In the genomic region with DNA sequence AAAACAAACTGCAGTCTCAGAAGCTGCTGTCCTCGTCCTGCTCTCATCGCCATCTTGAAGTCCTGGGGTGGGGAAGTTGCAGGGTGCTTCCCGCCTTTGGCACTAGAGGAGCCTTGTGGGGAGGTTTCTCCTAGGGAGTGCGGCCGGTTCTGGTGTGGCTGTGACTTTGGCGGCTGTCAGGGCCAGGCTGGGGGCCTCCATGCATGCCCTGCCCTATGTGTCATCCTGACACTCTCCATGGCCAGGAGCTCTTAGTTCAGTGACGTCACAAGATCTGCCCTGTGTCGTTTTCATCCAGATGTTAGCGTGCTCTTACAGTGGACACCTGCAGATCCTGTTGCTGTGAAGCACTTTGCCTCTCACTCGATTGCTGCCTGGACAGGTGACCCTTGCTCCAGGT, we compare ENCODE assay signal across 15 cellular contexts. TPM values are rescaled to one million over a fixed set of nuclear protein-coding genes. Genes with fewer than 3 reads are reported as not detected.
DNase-seq lines count a peak whose midpoint lies in the region; ATAC-seq, FAIRE-seq and TF ChIP-seq lines count a peak whose summit lies in the region.
"Had no signal": no experiment of that assay in that cellular context is flagged by ENCODE, and none has a peak within 500 bp of the region (broad histone marks: within the 10 kb centered on the region; RNA-seq: fewer than 3 reads in every experiment).

No MANE protein-coding gene starts in this region.

- H3K36me3 Mint-ChIP-seq in CD4-positive, alpha-beta memory T cell, result peaks cover 44 to 80% of the 10 kb centered on the region in 2 donors

- no peaks in the 10 kb centered on the region for H3K27me3 ChIP-seq in CD4-positive, alpha-beta memory T cell (ENCODE audit: insufficient read depth, low read length)
- no peaks in the 10 kb centered on the region for H3K27me3 ChIP-seq in gastrocnemius medialis

- H3K9me3 ChIP-seq in CD4-positive, alpha-beta memory T cell (ENCODE audit: control insufficient read depth in 1 of 2, low read length in 2 of 2), result no peaks in the 10 kb centered on the region
- no peaks in the 10 kb centered on the region for H3K9me3 ChIP-seq in gastrocnemius medialis
- H3K9me3 ChIP-seq: thoracic aorta had no signal

- peak overlapping the region in 4 of 7 donors; percentile 30 to 61 (median 48) for H3K27ac Mint-ChIP-seq in CD4-positive, alpha-beta memory T cell

- no peak for DNase-seq in CD4-positive, alpha-beta memory T cell
- DNase-seq in RCC 7860 (ENCODE audit: low spot score) (peak; percentile 68), gastrocnemius medialis (no peak), NCI-H2029 treated with DMSO at 0.1 percent for 48 hours (lab: John Stamatoyannopoulos, UW) (no peak)
- DNase-seq: activated CD8-positive, alpha-beta memory T cell treated with anti-CD3 and anti-CD28 coated beads for 24 hours; DND-41; Kasumi-1 had no signal

- H3K27me3 Mint-ChIP-seq in CD4-positive, alpha-beta memory T cell, result no peaks in the 10 kb centered on the region

- FAIRE-seq in RCC 7860 (lab: Jason Lieb, UNC), result no peak

- H3K9me3 Mint-ChIP-seq in CD4-positive, alpha-beta memory T cell, result no peaks in the 10 kb centered on the region
- H3K9me3 Mint-ChIP-seq: activated T-helper 2 cell treated with anti-CD3 and anti-CD28 coated beads, Interferon-gamma antibody, Interleukin-2, Interleukin-4, amounts not matched to agents 10 μg/mL and 5 μg/mL and 100 μg/mL, durations not matched to agents 14 hours and 24 hours and 36 hours; nephron had no signal

- ATAC-seq in esophagus mucosa (peak; percentile 65), gastrocnemius medialis (no peak), HG02884 (IDR thresholded peaks at IDR 0.05; ENCODE audit: unreplicated experiment) (no peak), HG02870 (IDR thresholded peaks at IDR 0.05; ENCODE audit: unreplicated experiment) (no peak), HG03469 (IDR thresholded peaks at IDR 0.05; ENCODE audit: unreplicated experiment) (no peak)

- H3K36me3 ChIP-seq in CD4-positive, alpha-beta memory T cell (ENCODE audit: insufficient read depth, low read length), result peaks cover 57% of the 10 kb centered on the region
- peaks cover 0 to 63% of the 10 kb centered on the region in 2 donors for H3K36me3 ChIP-seq in gastrocnemius medialis

- CTCF ChIA-PET in CD4-positive, alpha-beta memory T cell (lab: Charles Lee; ENCODE audit: partially characterized antibody), result interaction anchor here (0.8 to 2.0 kb wide), 6 partner anchors 12 to 156 kb away, joined by 3 to 6 read pairs (median 4); a partner anchor contains a TSS

- in situ Hi-C loops in gastrocnemius medialis (cut with MboI; ENCODE audit: low sequenced_read_pairs in 4 of 4), result loop anchor here in 1 of 4 donors (10.0 kb wide), 1 partner anchor 162 kb away; no protein-coding TSS in a partner anchor

- H3K4me3 ChIP-seq in CD4-positive, alpha-beta memory T cell (ENCODE audit: low read length in 2 of 2), result no peak overlapping the region
- H3K4me3 ChIP-seq in gastrocnemius medialis, result no peak overlapping the region
- H3K4me3 ChIP-seq: lung, thoracic aorta had no signal

- H3K4me1 ChIP-seq in CD4-positive, alpha-beta memory T cell (ENCODE audit: insufficient read depth, low read length), result peaks cover 49% of the 10 kb centered on the region
- peaks cover 33 to 38% of the 10 kb centered on the region in 2 donors for H3K4me1 ChIP-seq in gastrocnemius medialis

- no peak for TF ChIP-seq CTCF in gastrocnemius medialis (IDR thresholded peaks at IDR 0.05 in 4 of 5, conservative IDR thresholded peaks at IDR 0.05 in 1 of 5)

- POLR2A ChIA-PET in CD4-positive, alpha-beta memory T cell (lab: Charles Lee; ENCODE audit: partially characterized antibody), result interaction anchor here (1.2 to 3.1 kb wide), 3 partner anchors 24 to 124 kb away, joined by 3 to 11 read pairs (median 6); a partner anchor contains a TSS

- peaks cover 32 to 55% (median 42%) of the 10 kb centered on the region in 4 donors for H3K4me1 Mint-ChIP-seq in CD4-positive, alpha-beta memory T cell
- H3K4me1 Mint-ChIP-seq: nephron had no signal

- H3K27ac ChIP-seq in CD4-positive, alpha-beta memory T cell (ENCODE audit: low read depth, low read length), result no peak overlapping the region
- H3K27ac ChIP-seq in gastrocnemius medialis, result peak overlapping the region in 3 of 4 donors; percentile 30 to 76 (median 56)
- H3K27ac ChIP-seq: thoracic aorta had no signal

- intact Hi-C loops in CD4-positive, alpha-beta memory T cell (cut with micrococcal nuclease), result no loop called here
- intact Hi-C loops in gastrocnemius medialis (cut with DNase I; ENCODE audit: low total_unique reads), result no loop called here

- no peak for TF ChIP-seq POLR2A in gastrocnemius medialis (IDR thresholded peaks at IDR 0.05)

- H3K4me3 Mint-ChIP-seq in CD4-positive, alpha-beta memory T cell, result no peak overlapping the region
- H3K4me3 Mint-ChIP-seq: nephron had no signal

RNA-seq across cellular contexts. Expression of a gene that starts 49.6 kb away (rescaled TPM):
- 10 to 100 TPM; 12.8 to 13.9 TPM for total RNA-seq in CD4-positive, alpha-beta memory T cell
- 10 to 100 TPM; 18.4 to 26.6 TPM for polyA plus RNA-seq in CD4-positive, alpha-beta memory T cell
- total RNA-seq in esophagus mucosa, result 0.44 TPM
- 1 to 10 TPM; 1.9 to 5.1 (median 2.7) TPM for total RNA-seq in gastrocnemius medialis
